In genomic region chr4:25313194-25313895, GRCh38 we compare ENCODE assay signal across 8 cellular contexts. TPM values are rescaled to one million over a fixed set of nuclear protein-coding genes. Genes with fewer than 3 reads are reported as not detected.
A peak's percentile ranks its signal among the peaks of the same experiment; 100 is the strongest.
DNase-seq lines count a peak whose midpoint lies in the region; ATAC-seq lines count a peak whose summit lies in the region.

No MANE protein-coding gene starts in this region.

- ATAC-seq in activated CD8-positive, alpha-beta memory T cell treated with anti-CD3 and anti-CD28 coated beads, Interleukin-2, amount 10 ng/mL, durations not matched to agents 7 days and 5 days, result no peak
- no peak for ATAC-seq in HG03442 (IDR thresholded peaks at IDR 0.05; ENCODE audit: unreplicated experiment)
- no peak for ATAC-seq in GM21737 (IDR thresholded peaks at IDR 0.05; ENCODE audit: unreplicated experiment)

- no peak for DNase-seq in activated CD8-positive, alpha-beta memory T cell treated with anti-CD3 and anti-CD28 coated beads, Interleukin-2, amount 10 ng/mL, durations not matched to agents 7 days and 5 days
- DNase-seq in activated CD8-positive, alpha-beta memory T cell treated with anti-CD3 and anti-CD28 coated beads for 24 hours, result no peak
- no peak for DNase-seq in activated T-helper 1 cell treated with anti-CD3 and anti-CD28 coated beads, Interleukin-12 subunit alpha, Interleukin-12 subunit beta, Interleukin-2, Interleukin-4 antibody, amounts not matched to agents 30 ng/mL and 10 ng/mL and 1 ng/mL, durations not matched to agents 14 hours and 24 hours and 36 hours (ENCODE audit: low spot score)
- DNase-seq in iris pigment epithelial cell (ENCODE audit: low read depth) (peak; percentile 11), substantia nigra (lab: John Stamatoyannopoulos, UW) (no peak)
- no peak for DNase-seq in stimulated activated CD4-positive, alpha-beta T cell treated with anti-CD3 and anti-CD28 coated beads, Interleukin-1b, Interleukin-23, amount 100 ng/mL, for 48 hours

- H3K27ac ChIP-seq in substantia nigra (ENCODE audit: low read depth, low read length, poor library complexity, severe bottlenecking), result peak overlapping the region; percentile 60

- peak overlapping the region; percentile 94 for H3K27ac Mint-ChIP-seq in activated CD8-positive, alpha-beta memory T cell treated with anti-CD3 and anti-CD28 coated beads, Interleukin-2, amount 10 ng/mL, durations not matched to agents 7 days and 5 days
- peak overlapping the region; percentile 92 for H3K27ac Mint-ChIP-seq in activated T-helper 1 cell treated with anti-CD3 and anti-CD28 coated beads, Interleukin-12 subunit alpha, Interleukin-12 subunit beta, Interleukin-2, Interleukin-4 antibody, amounts not matched to agents 30 ng/mL and 10 ng/mL and 1 ng/mL, durations not matched to agents 14 hours and 24 hours and 36 hours

- peaks cover 19% of the 10 kb centered on the region for H3K36me3 Mint-ChIP-seq in activated CD8-positive, alpha-beta memory T cell treated with anti-CD3 and anti-CD28 coated beads, Interleukin-2, amount 10 ng/mL, durations not matched to agents 7 days and 5 days
- peaks cover 4% of the 10 kb centered on the region for H3K36me3 Mint-ChIP-seq in activated T-helper 1 cell treated with anti-CD3 and anti-CD28 coated beads, Interleukin-12 subunit alpha, Interleukin-12 subunit beta, Interleukin-2, Interleukin-4 antibody, amounts not matched to agents 30 ng/mL and 10 ng/mL and 1 ng/mL, durations not matched to agents 14 hours and 24 hours and 36 hours (ENCODE audit: low read depth)

- no peaks in the 10 kb centered on the region for H3K27me3 Mint-ChIP-seq in activated CD8-positive, alpha-beta memory T cell treated with anti-CD3 and anti-CD28 coated beads, Interleukin-2, amount 10 ng/mL, durations not matched to agents 7 days and 5 days
- no peaks in the 10 kb centered on the region for H3K27me3 Mint-ChIP-seq in activated T-helper 1 cell treated with anti-CD3 and anti-CD28 coated beads, Interleukin-12 subunit alpha, Interleukin-12 subunit beta, Interleukin-2, Interleukin-4 antibody, amounts not matched to agents 30 ng/mL and 10 ng/mL and 1 ng/mL, durations not matched to agents 14 hours and 24 hours and 36 hours (ENCODE audit: insufficient read depth)

- CTCF ChIA-PET in activated CD8-positive, alpha-beta memory T cell treated with anti-CD3 and anti-CD28 coated beads, Interleukin-2, amount 10 ng/mL, durations not matched to agents 7 days and 5 days (lab: Charles Lee), result interaction anchor here (0.6 to 4.6 kb wide), 31 partner anchors 8 to 157 kb away, joined by 3 to 59 read pairs (median 7); partner anchors contain the start of genes ANAPC4, PI4K2B and SEPSECS

- peak overlapping the region; percentile 98 for H3K4me3 Mint-ChIP-seq in activated CD8-positive, alpha-beta memory T cell treated with anti-CD3 and anti-CD28 coated beads, Interleukin-2, amount 10 ng/mL, durations not matched to agents 7 days and 5 days
- peak overlapping the region; percentile 99 for H3K4me3 Mint-ChIP-seq in activated T-helper 1 cell treated with anti-CD3 and anti-CD28 coated beads, Interleukin-12 subunit alpha, Interleukin-12 subunit beta, Interleukin-2, Interleukin-4 antibody, amounts not matched to agents 30 ng/mL and 10 ng/mL and 1 ng/mL, durations not matched to agents 14 hours and 24 hours and 36 hours

- peaks cover 42% of the 10 kb centered on the region for H3K4me1 Mint-ChIP-seq in activated CD8-positive, alpha-beta memory T cell treated with anti-CD3 and anti-CD28 coated beads, Interleukin-2, amount 10 ng/mL, durations not matched to agents 7 days and 5 days
- peaks cover 34% of the 10 kb centered on the region for H3K4me1 Mint-ChIP-seq in activated T-helper 1 cell treated with anti-CD3 and anti-CD28 coated beads, Interleukin-12 subunit alpha, Interleukin-12 subunit beta, Interleukin-2, Interleukin-4 antibody, amounts not matched to agents 30 ng/mL and 10 ng/mL and 1 ng/mL, durations not matched to agents 14 hours and 24 hours and 36 hours (ENCODE audit: low read depth)

- intact Hi-C loops in activated T-helper 1 cell treated with anti-CD3 and anti-CD28 coated beads, Interleukin-12 subunit alpha, Interleukin-12 subunit beta, Interleukin-2, Interleukin-4 antibody, amounts not matched to agents 30 ng/mL and 10 ng/mL and 1 ng/mL, durations not matched to agents 14 hours and 24 hours and 36 hours (cut with micrococcal nuclease), result loop anchor here (2.0 to 10.0 kb wide), 4 partner anchors 53 to 1561 kb away; partner anchors contain the start of gene SEL1L3

- no peaks in the 10 kb centered on the region for H3K9me3 Mint-ChIP-seq in activated CD8-positive, alpha-beta memory T cell treated with anti-CD3 and anti-CD28 coated beads, Interleukin-2, amount 10 ng/mL, durations not matched to agents 7 days and 5 days (ENCODE audit: low read depth)
- H3K9me3 Mint-ChIP-seq in activated T-helper 1 cell treated with anti-CD3 and anti-CD28 coated beads, Interleukin-12 subunit alpha, Interleukin-12 subunit beta, Interleukin-2, Interleukin-4 antibody, amounts not matched to agents 30 ng/mL and 10 ng/mL and 1 ng/mL, durations not matched to agents 14 hours and 24 hours and 36 hours, result no peaks in the 10 kb centered on the region

RNA-seq across cellular contexts. Expression of gene ZCCHC4, which starts 0.8 kb away (rescaled TPM):
- 10 to 100 TPM; 11.1 to 13.8 TPM for total RNA-seq in activated CD8-positive, alpha-beta memory T cell treated with anti-CD3 and anti-CD28 coated beads, Interleukin-2, amount 10 ng/mL, durations not matched to agents 7 days and 5 days
- 13.5 and 15.3 TPM in 2 replicates for total RNA-seq in activated T-helper 1 cell treated with anti-CD3 and anti-CD28 coated beads, Interleukin-12 subunit alpha, Interleukin-12 subunit beta, Interleukin-2, Interleukin-4 antibody, amounts not matched to agents 30 ng/mL and 10 ng/mL and 1 ng/mL, durations not matched to agents 14 hours and 24 hours and 36 hours
